18 cellular contexts compared by ENCODE assay signal in the genomic region with DNA sequence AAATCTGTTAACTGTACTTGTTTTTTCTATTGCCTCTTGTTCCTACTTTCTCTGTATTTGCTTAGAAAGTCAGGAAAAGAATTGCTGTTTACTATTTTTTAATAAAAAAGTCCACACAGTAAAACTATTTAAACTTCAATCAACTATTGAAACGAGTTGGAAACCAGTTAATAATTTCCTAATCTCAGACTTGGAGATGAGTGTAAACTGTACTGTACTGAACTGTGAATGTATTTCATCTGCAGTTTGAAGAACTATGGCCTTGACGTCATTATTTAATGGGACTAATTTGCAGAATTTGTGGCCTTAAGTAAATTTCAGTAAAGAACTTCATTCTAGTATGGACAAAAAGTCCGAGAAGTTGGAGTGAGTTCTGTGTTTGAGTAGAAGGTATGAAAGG.
A peak's percentile ranks its signal among the peaks of the same experiment; 100 is the strongest.
DNase-seq lines count a peak whose midpoint lies in the region; ATAC-seq and TF ChIP-seq lines count a peak whose summit lies in the region.
"Had no signal": no experiment of that assay in that cellular context is flagged by ENCODE, and none has a peak within 500 bp of the region (broad histone marks: within the 10 kb centered on the region; RNA-seq: fewer than 3 reads in every experiment).

No MANE protein-coding gene starts in this region.

- H3K4me3 ChIP-seq in ACC112 (ENCODE audit: low read depth, low read length) (no peak overlapping the region), tibial nerve (no peak overlapping the region), SJCRH30 (no peak overlapping the region)
- H3K4me3 ChIP-seq: BLaER1, GM12878 had no signal

- no peaks in the 10 kb centered on the region for H3K9me3 ChIP-seq in tibial nerve
- no peaks in the 10 kb centered on the region for H3K9me3 ChIP-seq in SJCRH30 (replicated peaks)
- H3K9me3 ChIP-seq: BLaER1 had no signal

- H3K79me2 ChIP-seq in ACC112 (ENCODE audit: control insufficient read depth, insufficient read depth, low read length, unreplicated experiment), result no peaks in the 10 kb centered on the region

- WGBS in tibial nerve, 2 donors, result 80 to 83% methylated on average over 3 of the region's 3 CpGs

- no peak for DNase-seq in left lobe of liver (ENCODE audit: low spot score)
- DNase-seq in renal cortical epithelial cell (ENCODE audit: low read depth), result peak; percentile 45
- no peak for DNase-seq in tibial nerve (ENCODE audit: low spot score in 2 of 2)
- no peak for DNase-seq in SJCRH30
- no peak for DNase-seq in GF-D8 (lab: John Stamatoyannopoulos, UW)
- DNase-seq: Calu3; CD4-positive, alpha-beta memory T cell; GOT3; KBM-7; NCI-H1694 treated with DMSO at 0.1 percent for 48 hours; NK-92 treated with Interleukin-12 subunit alpha and Interleukin-12 subunit beta, amount 100 ng/mL, for 24 hours; SHP77 had no signal

- H2AFZ ChIP-seq in ACC112 (ENCODE audit: low read length, unreplicated experiment), result no peak overlapping the region

- H3K4me1 ChIP-seq in ACC112 (ENCODE audit: control insufficient read depth, insufficient read depth, low read length, unreplicated experiment) (peaks cover 8% of the 10 kb centered on the region), tibial nerve (peaks cover 0 to 4% (median 0%) of the 10 kb centered on the region in 4 donors), SJCRH30 (no peaks in the 10 kb centered on the region)

- peak; percentile 52 for ATAC-seq in left lobe of liver
- no peak for ATAC-seq in HG03139 (IDR thresholded peaks at IDR 0.05; ENCODE audit: unreplicated experiment)
- ATAC-seq: GM12878, HCT116 had no signal

- H3K36me3 ChIP-seq in ACC112 (ENCODE audit: insufficient read depth, low read length) (no peaks in the 10 kb centered on the region), tibial nerve (peaks cover 0 to 13% (median 0%) of the 10 kb centered on the region in 3 donors), SJCRH30 (no peaks in the 10 kb centered on the region)

- H3K27ac ChIP-seq in ACC112 (ENCODE audit: low read depth, low read length) (peak overlapping the region; percentile 23), VCaP (peak overlapping the region; percentile 37), tibial nerve (no peak overlapping the region), SJCRH30 (no peak overlapping the region)
- H3K27ac ChIP-seq: BLaER1 had no signal

- TF ChIP-seq POLR2A in tibial nerve (IDR thresholded peaks at IDR 0.05), result no peak

- TF ChIP-seq EP300 in tibial nerve (IDR thresholded peaks at IDR 0.05), result no peak

- TF ChIP-seq CTCF in VCaP (conservative IDR thresholded peaks at IDR 0.05) (no peak), tibial nerve (IDR thresholded peaks at IDR 0.05) (no peak)

- H3K27me3 ChIP-seq in ACC112 (ENCODE audit: insufficient read depth, low read length) (no peaks in the 10 kb centered on the region), tibial nerve (no peaks in the 10 kb centered on the region), SJCRH30 (no peaks in the 10 kb centered on the region)
- H3K27me3 ChIP-seq: BLaER1 had no signal

Comparison
In these comparisons a context has a peak if more than half of its experiments do, and no peak if none do; other contexts are left out.
1. H3K27ac ChIP-seq: peak in ACC112 (single experiment) and VCaP (single experiment); none in tibial nerve (0 of 4) and SJCRH30 (single experiment).